ENCODE assay signal across 1 cellular context in the genomic region with DNA sequence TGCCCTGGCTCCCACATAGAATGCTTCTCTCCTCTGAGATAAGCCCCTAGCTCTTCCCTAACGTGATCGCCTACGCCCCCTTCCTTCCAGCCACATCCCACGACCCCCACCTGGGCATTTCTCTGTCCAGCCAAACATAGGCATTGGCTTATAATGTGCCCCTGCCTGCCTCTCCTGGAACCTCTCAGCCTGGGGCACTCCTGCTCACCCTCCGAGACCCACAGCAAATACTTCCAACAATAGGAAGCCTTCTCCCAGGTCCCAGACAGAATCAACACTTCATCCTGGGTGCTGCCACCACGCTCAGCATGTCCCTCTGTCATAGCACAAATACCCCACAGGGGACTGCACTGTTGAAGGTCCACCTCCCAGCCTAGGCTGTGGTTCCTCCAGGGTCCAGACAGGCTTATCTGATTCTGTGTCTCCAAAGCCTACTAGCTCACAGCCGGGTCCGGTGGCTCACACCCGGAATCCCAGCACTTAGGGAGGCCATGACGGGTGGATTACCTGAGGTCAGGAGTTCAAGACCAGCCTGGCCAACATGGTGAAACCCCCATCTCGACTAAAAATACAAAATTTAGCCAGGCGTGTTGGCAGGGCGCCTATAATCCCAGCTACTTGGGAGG.
TF ChIP-seq lines count a peak whose summit lies in the region.

No MANE protein-coding gene starts in this region.

TF ChIP-seq in K562, 482 proteins besides CTCF, POLR2A, EP300 and RAD21:
- TF ChIP-seq RBM25 (IDR thresholded peaks at IDR 0.05; ENCODE audit: low read depth, low read length, severe bottlenecking): no peak
- no peak for TF ChIP-seq ZNF561 (CRISPR knock-in tag; conservative IDR thresholded peaks at IDR 0.05)
- TF ChIP-seq CTBP1 (IDR thresholded peaks at IDR 0.05; ENCODE audit: borderline replicate concordance): 0 out of 2 replicates have a peak, but pooled peaks have one; percentile 3
- TF ChIP-seq CREBBP (IDR thresholded peaks at IDR 0.05; ENCODE audit: low read depth, low read length): no peak
- TF ChIP-seq SIN3B (IDR thresholded peaks at IDR 0.05; ENCODE audit: low read depth): no peak
- TF ChIP-seq KDM1A (IDR thresholded peaks at IDR 0.05): 0 out of 4 replicates have a peak, but pooled peaks of 1 of the 2 experiments have one; percentile 24
- no peak for TF ChIP-seq HDAC6 (IDR thresholded peaks at IDR 0.05; ENCODE audit: low read depth, low read length)
- TF ChIP-seq, protein P1, sequence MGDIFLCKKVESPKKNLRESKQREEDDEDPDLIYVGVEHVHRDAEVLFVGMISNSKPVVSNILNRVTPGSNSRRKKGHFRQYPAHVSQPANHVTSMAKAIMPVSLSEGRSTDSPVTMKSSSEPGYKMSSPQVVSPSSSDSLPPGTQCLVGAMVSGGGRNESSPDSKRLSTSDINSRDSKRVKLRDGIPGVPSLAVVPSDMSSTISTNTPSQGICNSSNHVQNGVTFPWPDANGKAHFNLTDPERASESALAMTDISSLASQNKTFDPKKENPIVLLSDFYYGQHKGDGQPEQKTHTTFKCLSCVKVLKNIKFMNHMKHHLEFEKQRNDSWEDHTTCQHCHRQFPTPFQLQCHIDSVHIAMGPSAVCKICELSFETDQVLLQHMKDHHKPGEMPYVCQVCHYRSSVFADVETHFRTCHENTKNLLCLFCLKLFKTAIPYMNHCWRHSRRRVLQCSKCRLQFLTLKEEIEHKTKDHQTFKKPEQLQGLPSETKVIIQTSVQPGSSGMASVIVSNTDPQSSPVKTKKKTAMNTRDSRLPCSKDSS (IDR thresholded peaks at IDR 0.05; ENCODE audit: low read depth, partially characterized antibody): no peak
- peak; percentile 26; the same call in 1 of the 2 replicates for TF ChIP-seq ZBTB7A (IDR thresholded peaks at IDR 0.05; ENCODE audit: borderline replicate concordance, control insufficient read depth, low read depth, low read length)
- TF ChIP-seq, protein P2, sequence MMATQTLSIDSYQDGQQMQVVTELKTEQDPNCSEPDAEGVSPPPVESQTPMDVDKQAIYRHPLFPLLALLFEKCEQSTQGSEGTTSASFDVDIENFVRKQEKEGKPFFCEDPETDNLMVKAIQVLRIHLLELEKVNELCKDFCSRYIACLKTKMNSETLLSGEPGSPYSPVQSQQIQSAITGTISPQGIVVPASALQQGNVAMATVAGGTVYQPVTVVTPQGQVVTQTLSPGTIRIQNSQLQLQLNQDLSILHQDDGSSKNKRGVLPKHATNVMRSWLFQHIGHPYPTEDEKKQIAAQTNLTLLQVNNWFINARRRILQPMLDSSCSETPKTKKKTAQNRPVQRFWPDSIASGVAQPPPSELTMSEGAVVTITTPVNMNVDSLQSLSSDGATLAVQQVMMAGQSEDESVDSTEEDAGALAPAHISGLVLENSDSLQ (IDR thresholded peaks at IDR 0.05): 0 out of 2 replicates have a peak, but pooled peaks have one; percentile 8
- no peak for TF ChIP-seq HDAC8 (tag; IDR thresholded peaks at IDR 0.05)
- TF ChIP-seq CC2D1A (IDR thresholded peaks at IDR 0.05): peak; percentile 93
- TF ChIP-seq, protein P3, sequence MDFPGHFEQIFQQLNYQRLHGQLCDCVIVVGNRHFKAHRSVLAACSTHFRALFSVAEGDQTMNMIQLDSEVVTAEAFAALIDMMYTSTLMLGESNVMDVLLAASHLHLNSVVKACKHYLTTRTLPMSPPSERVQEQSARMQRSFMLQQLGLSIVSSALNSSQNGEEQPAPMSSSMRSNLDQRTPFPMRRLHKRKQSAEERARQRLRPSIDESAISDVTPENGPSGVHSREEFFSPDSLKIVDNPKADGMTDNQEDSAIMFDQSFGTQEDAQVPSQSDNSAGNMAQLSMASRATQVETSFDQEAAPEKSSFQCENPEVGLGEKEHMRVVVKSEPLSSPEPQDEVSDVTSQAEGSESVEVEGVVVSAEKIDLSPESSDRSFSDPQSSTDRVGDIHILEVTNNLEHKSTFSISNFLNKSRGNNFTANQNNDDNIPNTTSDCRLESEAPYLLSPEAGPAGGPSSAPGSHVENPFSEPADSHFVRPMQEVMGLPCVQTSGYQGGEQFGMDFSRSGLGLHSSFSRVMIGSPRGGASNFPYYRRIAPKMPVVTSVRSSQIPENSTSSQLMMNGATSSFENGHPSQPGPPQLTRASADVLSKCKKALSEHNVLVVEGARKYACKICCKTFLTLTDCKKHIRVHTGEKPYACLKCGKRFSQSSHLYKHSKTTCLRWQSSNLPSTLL (IDR thresholded peaks at IDR 0.05): peak; percentile 87
- TF ChIP-seq, protein P4, sequence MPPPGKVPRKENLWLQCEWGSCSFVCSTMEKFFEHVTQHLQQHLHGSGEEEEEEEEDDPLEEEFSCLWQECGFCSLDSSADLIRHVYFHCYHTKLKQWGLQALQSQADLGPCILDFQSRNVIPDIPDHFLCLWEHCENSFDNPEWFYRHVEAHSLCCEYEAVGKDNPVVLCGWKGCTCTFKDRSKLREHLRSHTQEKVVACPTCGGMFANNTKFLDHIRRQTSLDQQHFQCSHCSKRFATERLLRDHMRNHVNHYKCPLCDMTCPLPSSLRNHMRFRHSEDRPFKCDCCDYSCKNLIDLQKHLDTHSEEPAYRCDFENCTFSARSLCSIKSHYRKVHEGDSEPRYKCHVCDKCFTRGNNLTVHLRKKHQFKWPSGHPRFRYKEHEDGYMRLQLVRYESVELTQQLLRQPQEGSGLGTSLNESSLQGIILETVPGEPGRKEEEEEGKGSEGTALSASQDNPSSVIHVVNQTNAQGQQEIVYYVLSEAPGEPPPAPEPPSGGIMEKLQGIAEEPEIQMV (tag; conservative IDR thresholded peaks at IDR 0.05; ENCODE audit: low read depth): peak; percentile 97
- TF ChIP-seq GATA2 (CRISPR knock-in tag; IDR thresholded peaks at IDR 0.05): peak; percentile 35; the same call in 1 of the 2 replicates
- TF ChIP-seq GABPB1 (CRISPR knock-in tag; IDR thresholded peaks at IDR 0.05): no peak
- peak; percentile 42; the same call in 1 of the 2 replicates for TF ChIP-seq DPF2 (IDR thresholded peaks at IDR 0.05)
- TF ChIP-seq, protein P5, sequence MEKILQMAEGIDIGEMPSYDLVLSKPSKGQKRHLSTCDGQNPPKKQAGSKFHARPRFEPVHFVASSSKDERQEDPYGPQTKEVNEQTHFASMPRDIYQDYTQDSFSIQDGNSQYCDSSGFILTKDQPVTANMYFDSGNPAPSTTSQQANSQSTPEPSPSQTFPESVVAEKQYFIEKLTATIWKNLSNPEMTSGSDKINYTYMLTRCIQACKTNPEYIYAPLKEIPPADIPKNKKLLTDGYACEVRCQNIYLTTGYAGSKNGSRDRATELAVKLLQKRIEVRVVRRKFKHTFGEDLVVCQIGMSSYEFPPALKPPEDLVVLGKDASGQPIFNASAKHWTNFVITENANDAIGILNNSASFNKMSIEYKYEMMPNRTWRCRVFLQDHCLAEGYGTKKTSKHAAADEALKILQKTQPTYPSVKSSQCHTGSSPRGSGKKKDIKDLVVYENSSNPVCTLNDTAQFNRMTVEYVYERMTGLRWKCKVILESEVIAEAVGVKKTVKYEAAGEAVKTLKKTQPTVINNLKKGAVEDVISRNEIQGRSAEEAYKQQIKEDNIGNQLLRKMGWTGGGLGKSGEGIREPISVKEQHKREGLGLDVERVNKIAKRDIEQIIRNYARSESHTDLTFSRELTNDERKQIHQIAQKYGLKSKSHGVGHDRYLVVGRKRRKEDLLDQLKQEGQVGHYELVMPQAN (IDR thresholded peaks at IDR 0.05; ENCODE audit: borderline replicate concordance): no peak
TF ChIP-seq in K562: peak in this region for 9.
